1 cellular context compared by ENCODE assay signal in genomic region chr7:127838816-127839415, GRCh38.
A peak's percentile ranks its signal among the peaks of the same experiment; 100 is the strongest.
TF ChIP-seq lines count a peak whose summit lies in the region.

No MANE protein-coding gene starts in this region.

TF ChIP-seq in K562, 482 proteins besides CTCF, POLR2A, EP300 and RAD21 (continued from another document and continues in another):
- TF ChIP-seq TARDBP (IDR thresholded peaks at IDR 0.05) (no peak), ZNF584 (CRISPR knock-in tag; IDR thresholded peaks at IDR 0.05; ENCODE audit: low read depth) (peak; percentile 76; the same call in 1 of the 2 replicates), TFAP4 (CRISPR knock-in tag; IDR thresholded peaks at IDR 0.05; ENCODE audit: borderline replicate concordance) (no peak), PPARD (CRISPR knock-in tag; IDR thresholded peaks at IDR 0.05) (no peak), ZNF316 (IDR thresholded peaks at IDR 0.05) (no peak), CREB5 (CRISPR knock-in tag; IDR thresholded peaks at IDR 0.05) (no peak), ZNF277 (CRISPR knock-in tag; IDR thresholded peaks at IDR 0.05; ENCODE audit: borderline replicate concordance) (no peak), POLR2AphosphoS2 (IDR thresholded peaks at IDR 0.05; ENCODE audit: low read length) (0 out of 2 replicates have a peak, but pooled peaks have one; percentile 50), HINFP (tag; conservative IDR thresholded peaks at IDR 0.05; ENCODE audit: low read depth) (no peak), CEBPZ (IDR thresholded peaks at IDR 0.05; ENCODE audit: borderline replicate concordance, low read depth, low read length) (no peak), SREBF1 (IDR thresholded peaks at IDR 0.05; ENCODE audit: borderline replicate concordance, low read depth, low read length) (no peak), CHD1 (IDR thresholded peaks at IDR 0.05; ENCODE audit: low read length) (no peak), HEY1 (CRISPR knock-in tag; IDR thresholded peaks at IDR 0.05; ENCODE audit: borderline replicate concordance) (no peak), XRCC4 (IDR thresholded peaks at IDR 0.05; ENCODE audit: extremely low read depth, insufficient read depth, insufficient read length) (no peak), ZKSCAN8 (CRISPR knock-in tag; IDR thresholded peaks at IDR 0.05) (no peak; the same call in 1 of the 2 replicates), THRAP3 (IDR thresholded peaks at IDR 0.05; ENCODE audit: borderline replicate concordance) (no peak), NR4A1 (CRISPR knock-in tag; IDR thresholded peaks at IDR 0.05) (no peak), NR4A1 (tag; IDR thresholded peaks at IDR 0.05) (no peak), NELFE (IDR thresholded peaks at IDR 0.05; ENCODE audit: insufficient read depth, insufficient read length) (no peak), NUFIP1 (IDR thresholded peaks at IDR 0.05; ENCODE audit: partially characterized antibody) (no peak), ZNF175 (CRISPR knock-in tag; IDR thresholded peaks at IDR 0.05; ENCODE audit: low read depth) (no peak), THRA (IDR thresholded peaks at IDR 0.05) (no peak), ZNF311 (CRISPR knock-in tag; IDR thresholded peaks at IDR 0.05) (no peak), ZKSCAN3 (CRISPR knock-in tag; IDR thresholded peaks at IDR 0.05) (no peak), ZNF184 (CRISPR knock-in tag; IDR thresholded peaks at IDR 0.05) (no peak), PREB (CRISPR knock-in tag; IDR thresholded peaks at IDR 0.05) (no peak), JUNB (CRISPR knock-in tag; conservative IDR thresholded peaks at IDR 0.05) (no peak), ETS1 (conservative IDR thresholded peaks at IDR 0.05; ENCODE audit: control insufficient read depth, low read depth, low read length) (no peak), RFX7 (CRISPR knock-in tag; IDR thresholded peaks at IDR 0.05) (no peak), MYBL2 (IDR thresholded peaks at IDR 0.05; ENCODE audit: low read depth) (no peak), MYBL2 (CRISPR knock-in tag; IDR thresholded peaks at IDR 0.05; ENCODE audit: borderline replicate concordance) (no peak), U2AF1 (optimal IDR thresholded peaks at IDR 0.05; ENCODE audit: low read depth, low read length) (no peak), NFE2L1 (tag; IDR thresholded peaks at IDR 0.05; ENCODE audit: borderline replicate concordance, low read depth) (no peak), CCNT2 (IDR thresholded peaks at IDR 0.05; ENCODE audit: borderline replicate concordance, extremely low read depth, insufficient read length, low read depth, low read length) (peak; percentile 77), ILF3 (IDR thresholded peaks at IDR 0.05; ENCODE audit: borderline replicate concordance) (no peak), FOXM1 (IDR thresholded peaks at IDR 0.05; ENCODE audit: low read depth) (peak; percentile 88), FOXM1 (CRISPR knock-in tag; IDR thresholded peaks at IDR 0.05; ENCODE audit: low read depth) (no peak), CHCHD3 (CRISPR knock-in tag; IDR thresholded peaks at IDR 0.05) (no peak), TEAD2 (tag; IDR thresholded peaks at IDR 0.05) (no peak), RBM34 (IDR thresholded peaks at IDR 0.05; ENCODE audit: borderline replicate concordance, insufficient read depth, low read length) (no peak), ZNF407 (IDR thresholded peaks at IDR 0.05; ENCODE audit: low read depth) (no peak), TSC22D4 (tag; IDR thresholded peaks at IDR 0.05) (no peak), EP400 (IDR thresholded peaks at IDR 0.05) (no peak), HIVEP1 (CRISPR knock-in tag; IDR thresholded peaks at IDR 0.05) (no peak), SREBF2 (CRISPR knock-in tag; IDR thresholded peaks at IDR 0.05) (no peak), ZC3H8 (IDR thresholded peaks at IDR 0.05) (no peak), NR1H2 (CRISPR knock-in tag; IDR thresholded peaks at IDR 0.05) (no peak), HOXB6 (CRISPR knock-in tag; IDR thresholded peaks at IDR 0.05; ENCODE audit: borderline replicate concordance) (no peak), ZNF282 (CRISPR knock-in tag; IDR thresholded peaks at IDR 0.05) (no peak)
